In the genomic region with DNA sequence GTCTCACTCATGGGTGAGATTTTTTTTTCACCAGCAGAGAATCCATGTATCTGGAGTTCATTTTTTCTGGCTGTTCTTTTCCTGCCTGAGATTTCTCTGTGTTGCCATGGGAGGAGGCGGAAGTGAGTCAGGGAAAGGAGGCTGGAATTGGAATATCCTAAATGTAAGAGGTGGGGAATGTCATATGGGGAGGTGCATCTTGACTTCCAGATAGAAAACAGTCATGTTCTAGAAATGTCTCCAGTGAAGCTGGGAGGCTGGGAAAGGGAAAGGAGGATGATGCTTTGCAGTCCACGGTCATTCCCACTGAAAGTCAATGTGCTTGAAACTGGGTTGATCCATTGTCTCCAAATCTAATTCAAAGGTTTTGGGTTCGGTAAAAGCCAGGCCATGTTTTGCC, we compare ENCODE assay signal across 1 cellular context.
TF ChIP-seq lines count a peak whose summit lies in the region.

No MANE protein-coding gene starts in this region.

TF ChIP-seq in SK-N-SH treated with all-trans-retinoic acid at 6 μM for 48 hours, 23 proteins besides CTCF, POLR2A, EP300 and RAD21 (continued from another document):
- TF ChIP-seq, protein P1, sequence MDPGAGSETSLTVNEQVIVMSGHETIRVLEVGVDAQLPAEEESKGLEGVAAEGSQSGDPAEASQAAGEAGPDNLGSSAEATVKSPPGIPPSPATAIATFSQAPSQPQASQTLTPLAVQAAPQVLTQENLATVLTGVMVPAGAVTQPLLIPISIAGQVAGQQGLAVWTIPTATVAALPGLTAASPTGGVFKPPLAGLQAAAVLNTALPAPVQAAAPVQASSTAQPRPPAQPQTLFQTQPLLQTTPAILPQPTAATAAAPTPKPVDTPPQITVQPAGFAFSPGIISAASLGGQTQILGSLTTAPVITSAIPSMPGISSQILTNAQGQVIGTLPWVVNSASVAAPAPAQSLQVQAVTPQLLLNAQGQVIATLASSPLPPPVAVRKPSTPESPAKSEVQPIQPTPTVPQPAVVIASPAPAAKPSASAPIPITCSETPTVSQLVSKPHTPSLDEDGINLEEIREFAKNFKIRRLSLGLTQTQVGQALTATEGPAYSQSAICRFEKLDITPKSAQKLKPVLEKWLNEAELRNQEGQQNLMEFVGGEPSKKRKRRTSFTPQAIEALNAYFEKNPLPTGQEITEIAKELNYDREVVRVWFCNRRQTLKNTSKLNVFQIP (CRISPR knock-in tag; IDR thresholded peaks at IDR 0.05; ENCODE audit: borderline replicate concordance, low read depth) = no peak
- no peak for TF ChIP-seq ZC3H10 (CRISPR knock-in tag; IDR thresholded peaks at IDR 0.05)
- no peak for TF ChIP-seq ZNF565 (CRISPR knock-in tag; conservative IDR thresholded peaks at IDR 0.05; ENCODE audit: low read depth)
- TF ChIP-seq, protein P2, sequence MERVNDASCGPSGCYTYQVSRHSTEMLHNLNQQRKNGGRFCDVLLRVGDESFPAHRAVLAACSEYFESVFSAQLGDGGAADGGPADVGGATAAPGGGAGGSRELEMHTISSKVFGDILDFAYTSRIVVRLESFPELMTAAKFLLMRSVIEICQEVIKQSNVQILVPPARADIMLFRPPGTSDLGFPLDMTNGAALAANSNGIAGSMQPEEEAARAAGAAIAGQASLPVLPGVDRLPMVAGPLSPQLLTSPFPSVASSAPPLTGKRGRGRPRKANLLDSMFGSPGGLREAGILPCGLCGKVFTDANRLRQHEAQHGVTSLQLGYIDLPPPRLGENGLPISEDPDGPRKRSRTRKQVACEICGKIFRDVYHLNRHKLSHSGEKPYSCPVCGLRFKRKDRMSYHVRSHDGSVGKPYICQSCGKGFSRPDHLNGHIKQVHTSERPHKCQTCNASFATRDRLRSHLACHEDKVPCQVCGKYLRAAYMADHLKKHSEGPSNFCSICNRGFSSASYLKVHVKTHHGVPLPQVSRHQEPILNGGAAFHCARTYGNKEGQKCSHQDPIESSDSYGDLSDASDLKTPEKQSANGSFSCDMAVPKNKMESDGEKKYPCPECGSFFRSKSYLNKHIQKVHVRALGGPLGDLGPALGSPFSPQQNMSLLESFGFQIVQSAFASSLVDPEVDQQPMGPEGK (CRISPR knock-in tag; IDR thresholded peaks at IDR 0.05; ENCODE audit: borderline replicate concordance) = no peak
- TF ChIP-seq, protein P3, sequence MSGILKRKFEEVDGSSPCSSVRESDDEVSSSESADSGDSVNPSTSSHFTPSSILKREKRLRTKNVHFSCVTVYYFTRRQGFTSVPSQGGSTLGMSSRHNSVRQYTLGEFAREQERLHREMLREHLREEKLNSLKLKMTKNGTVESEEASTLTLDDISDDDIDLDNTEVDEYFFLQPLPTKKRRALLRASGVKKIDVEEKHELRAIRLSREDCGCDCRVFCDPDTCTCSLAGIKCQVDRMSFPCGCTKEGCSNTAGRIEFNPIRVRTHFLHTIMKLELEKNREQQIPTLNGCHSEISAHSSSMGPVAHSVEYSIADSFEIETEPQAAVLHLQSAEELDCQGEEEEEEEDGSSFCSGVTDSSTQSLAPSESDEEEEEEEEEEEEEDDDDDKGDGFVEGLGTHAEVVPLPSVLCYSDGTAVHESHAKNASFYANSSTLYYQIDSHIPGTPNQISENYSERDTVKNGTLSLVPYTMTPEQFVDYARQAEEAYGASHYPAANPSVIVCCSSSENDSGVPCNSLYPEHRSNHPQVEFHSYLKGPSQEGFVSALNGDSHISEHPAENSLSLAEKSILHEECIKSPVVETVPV (CRISPR knock-in tag; IDR thresholded peaks at IDR 0.05) = no peak
- TF ChIP-seq ZFP30 (CRISPR knock-in tag; IDR thresholded peaks at IDR 0.05) = no peak
